Comparison of ENCODE assay signal across 8 cellular contexts in genomic region chr2:231462729-231463465, GRCh38. TPM values are rescaled to one million over a fixed set of nuclear protein-coding genes. Genes with fewer than 3 reads are reported as not detected.
DNase-seq lines count a peak whose midpoint lies in the region; ATAC-seq and TF ChIP-seq lines count a peak whose summit lies in the region.

No MANE protein-coding gene starts in this region.

- POLR2A ChIA-PET in SK-N-SH (lab: Yijun Ruan, JAX) = interaction anchor here (1.0 to 4.1 kb wide), 5 partner anchors 9 to 142 kb away, joined by 3 to 59 read pairs (median 15); no protein-coding TSS in a partner anchor

- DNase-seq in SK-N-SH = no peak
- no peak for DNase-seq in activated T-helper 2 cell treated with anti-CD3 and anti-CD28 coated beads, Interferon-gamma antibody, Interleukin-2, Interleukin-4, amounts not matched to agents 10 μg/mL and 5 μg/mL and 100 μg/mL, durations not matched to agents 14 hours and 24 hours and 36 hours (ENCODE audit: low spot score)
- DNase-seq in midbrain (lab: John Stamatoyannopoulos, UW) = no peak

- H3K9me3 ChIP-seq in SK-N-SH = no peaks in the 10 kb centered on the region
- no peaks in the 10 kb centered on the region for H3K9me3 ChIP-seq in iPS-20b (ENCODE audit: insufficient read depth, low read depth, low read length)
- no peaks in the 10 kb centered on the region for H3K9me3 ChIP-seq in stomach smooth muscle (ENCODE audit: control insufficient read depth in 2 of 2, low read length in 2 of 2)

- H3K9me3 Mint-ChIP-seq in activated T-helper 2 cell treated with anti-CD3 and anti-CD28 coated beads, Interferon-gamma antibody, Interleukin-2, Interleukin-4, amounts not matched to agents 10 μg/mL and 5 μg/mL and 100 μg/mL, durations not matched to agents 14 hours and 24 hours and 36 hours = no peaks in the 10 kb centered on the region

- peak overlapping the region; percentile 94 for H3K4me3 Mint-ChIP-seq in activated T-helper 2 cell treated with anti-CD3 and anti-CD28 coated beads, Interferon-gamma antibody, Interleukin-2, Interleukin-4, amounts not matched to agents 10 μg/mL and 5 μg/mL and 100 μg/mL, durations not matched to agents 14 hours and 24 hours and 36 hours (ENCODE audit: low read depth)

- H3K27ac Mint-ChIP-seq in activated T-helper 2 cell treated with anti-CD3 and anti-CD28 coated beads, Interferon-gamma antibody, Interleukin-2, Interleukin-4, amounts not matched to agents 10 μg/mL and 5 μg/mL and 100 μg/mL, durations not matched to agents 14 hours and 24 hours and 36 hours = peak overlapping the region; percentile 98

- H2AFZ ChIP-seq in SK-N-SH (ENCODE audit: low read depth) = no peak overlapping the region

- peak overlapping the region; percentile 78 for H3K4me2 ChIP-seq in SK-N-SH

- intact Hi-C loops in activated T-helper 2 cell treated with anti-CD3 and anti-CD28 coated beads, Interferon-gamma antibody, Interleukin-2, Interleukin-4, amounts not matched to agents 10 μg/mL and 5 μg/mL and 100 μg/mL, durations not matched to agents 14 hours and 24 hours and 36 hours (cut with micrococcal nuclease) = loop anchor here (5.0 kb wide), 1 partner anchor 319 kb away; the partner anchor contains the start of gene PDE6D

- H3K9ac ChIP-seq in SK-N-SH (peak overlapping the region; percentile 99), iPS-20b (ENCODE audit: low read depth, low read length) (peak overlapping the region; percentile 99), stomach smooth muscle (ENCODE audit: low read length in 2 of 2) (peak overlapping the region; percentile 97 to 98)

- peak overlapping the region; percentile 93 to 95 for H3K4me3 ChIP-seq in SK-N-SH (ENCODE audit: low read depth in 2 of 2, low read length in 1 of 2)
- peak overlapping the region; percentile 87 for H3K4me3 ChIP-seq in iPS-20b (ENCODE audit: low read length)
- peak overlapping the region; percentile 83 to 98 for H3K4me3 ChIP-seq in stomach smooth muscle (ENCODE audit: low read length in 2 of 2)

- no peaks in the 10 kb centered on the region for H3K9me2 ChIP-seq in SK-N-SH

- TF ChIP-seq RAD21 in SK-N-SH (IDR thresholded peaks at IDR 0.05; ENCODE audit: low read length) = no peak

- peaks cover 51 to 56% of the 10 kb centered on the region in 2 experiments for H3K36me3 ChIP-seq in SK-N-SH (replicated peaks in 1 of 2; ENCODE audit: control insufficient read depth in 1 of 2, insufficient read depth in 2 of 2, low read length in 1 of 2)
- peaks cover 60% of the 10 kb centered on the region for H3K36me3 ChIP-seq in iPS-20b (ENCODE audit: insufficient read depth, low read depth, low read length)
- peaks cover 42 to 45% of the 10 kb centered on the region in 2 donors for H3K36me3 ChIP-seq in stomach smooth muscle (ENCODE audit: control insufficient read depth in 2 of 2, insufficient read depth in 2 of 2, low read length in 2 of 2)

- H3F3A ChIP-seq in SK-N-SH (replicated peaks; ENCODE audit: insufficient read depth) = peaks cover 32% of the 10 kb centered on the region

- CTCF ChIA-PET in SK-N-SH (lab: Yijun Ruan, JAX) = interaction anchor here (0.9 to 8.2 kb wide), 8 partner anchors 10 to 271 kb away, joined by 3 to 56 read pairs (median 5); no protein-coding TSS in a partner anchor

- no peak for TF ChIP-seq CTCF in SK-N-SH (IDR thresholded peaks at IDR 0.05)

- H3K4me1 ChIP-seq in SK-N-SH (ENCODE audit: control insufficient read depth in 1 of 2, insufficient read depth in 2 of 2, low read depth in 1 of 2, low read length in 1 of 2) (peaks cover 11 to 23% of the 10 kb centered on the region in 2 experiments), iPS-20b (ENCODE audit: insufficient read depth, low read length) (no peaks in the 10 kb centered on the region), stomach smooth muscle (ENCODE audit: control insufficient read depth, insufficient read depth, low read length) (peaks cover 32% of the 10 kb centered on the region)

- no peak for ATAC-seq in SK-N-SH treated with all-trans-retinoic acid at 6 μM for 48 hours
- no peak for ATAC-seq in GM21528 (IDR thresholded peaks at IDR 0.05; ENCODE audit: low FRiP score, unreplicated experiment)
- no peak for ATAC-seq in HG03135 (IDR thresholded peaks at IDR 0.05; ENCODE audit: unreplicated experiment)

- H3K27me3 ChIP-seq in SK-N-SH (ENCODE audit: insufficient read depth) = no peaks in the 10 kb centered on the region
- H3K27me3 ChIP-seq in iPS-20b (ENCODE audit: insufficient read depth, low read length) = no peaks in the 10 kb centered on the region
- no peaks in the 10 kb centered on the region for H3K27me3 ChIP-seq in stomach smooth muscle (ENCODE audit: control insufficient read depth in 1 of 2, insufficient read depth in 2 of 2, low read length in 2 of 2)

- peaks cover 39% of the 10 kb centered on the region for H3K4me1 Mint-ChIP-seq in activated T-helper 2 cell treated with anti-CD3 and anti-CD28 coated beads, Interferon-gamma antibody, Interleukin-2, Interleukin-4, amounts not matched to agents 10 μg/mL and 5 μg/mL and 100 μg/mL, durations not matched to agents 14 hours and 24 hours and 36 hours (ENCODE audit: low read depth)

- H3K27ac ChIP-seq in SK-N-SH (ENCODE audit: low read depth in 2 of 2, low read length in 1 of 2) (peak overlapping the region; percentile 99; a peak in 3 of 4 replicates), iPS-20b (ENCODE audit: low read length) (peak overlapping the region; percentile 96), stomach smooth muscle (ENCODE audit: low read length) (no peak overlapping the region)

- H3K36me3 Mint-ChIP-seq in activated T-helper 2 cell treated with anti-CD3 and anti-CD28 coated beads, Interferon-gamma antibody, Interleukin-2, Interleukin-4, amounts not matched to agents 10 μg/mL and 5 μg/mL and 100 μg/mL, durations not matched to agents 14 hours and 24 hours and 36 hours (ENCODE audit: low read depth) = peaks cover 56% of the 10 kb centered on the region

- 16% methylated on average over 4 of the region's 4 CpGs for WGBS in SK-N-SH (ENCODE audit: low lambda C conversion rate)

- H4K20me1 ChIP-seq in SK-N-SH (ENCODE audit: insufficient read depth) = peaks cover 43% of the 10 kb centered on the region

- H3K27me3 Mint-ChIP-seq in activated T-helper 2 cell treated with anti-CD3 and anti-CD28 coated beads, Interferon-gamma antibody, Interleukin-2, Interleukin-4, amounts not matched to agents 10 μg/mL and 5 μg/mL and 100 μg/mL, durations not matched to agents 14 hours and 24 hours and 36 hours (ENCODE audit: low read depth) = no peaks in the 10 kb centered on the region

- TF ChIP-seq EP300 in SK-N-SH (IDR thresholded peaks at IDR 0.05; ENCODE audit: borderline replicate concordance in 1 of 2, low read depth in 1 of 2, low read length in 1 of 2) = no peak

- peaks cover 72% of the 10 kb centered on the region for H3K79me2 ChIP-seq in SK-N-SH (ENCODE audit: insufficient read depth)

TF ChIP-seq in SK-N-SH, 30 proteins besides CTCF, POLR2A, EP300 and RAD21:
- TF ChIP-seq CHD2 (IDR thresholded peaks at IDR 0.05; ENCODE audit: low read length, partially characterized antibody) (no peak), RXRA (IDR thresholded peaks at IDR 0.05; ENCODE audit: borderline replicate concordance, low read depth) (no peak)

TF ChIP-seq in SK-N-SH treated with all-trans-retinoic acid at 6 μM for 48 hours, 23 proteins besides CTCF, POLR2A, EP300 and RAD21:
- TF ChIP-seq ZFP3 (CRISPR knock-in tag; IDR thresholded peaks at IDR 0.05) (no peak), TOX (CRISPR knock-in tag; IDR thresholded peaks at IDR 0.05; ENCODE audit: borderline replicate concordance) (no peak), ISL1 (CRISPR knock-in tag; IDR thresholded peaks at IDR 0.05) (no peak), SNAI2 (CRISPR knock-in tag; IDR thresholded peaks at IDR 0.05) (no peak), RARB (CRISPR knock-in tag; IDR thresholded peaks at IDR 0.05) (no peak)
- TF ChIP-seq, protein P1, sequence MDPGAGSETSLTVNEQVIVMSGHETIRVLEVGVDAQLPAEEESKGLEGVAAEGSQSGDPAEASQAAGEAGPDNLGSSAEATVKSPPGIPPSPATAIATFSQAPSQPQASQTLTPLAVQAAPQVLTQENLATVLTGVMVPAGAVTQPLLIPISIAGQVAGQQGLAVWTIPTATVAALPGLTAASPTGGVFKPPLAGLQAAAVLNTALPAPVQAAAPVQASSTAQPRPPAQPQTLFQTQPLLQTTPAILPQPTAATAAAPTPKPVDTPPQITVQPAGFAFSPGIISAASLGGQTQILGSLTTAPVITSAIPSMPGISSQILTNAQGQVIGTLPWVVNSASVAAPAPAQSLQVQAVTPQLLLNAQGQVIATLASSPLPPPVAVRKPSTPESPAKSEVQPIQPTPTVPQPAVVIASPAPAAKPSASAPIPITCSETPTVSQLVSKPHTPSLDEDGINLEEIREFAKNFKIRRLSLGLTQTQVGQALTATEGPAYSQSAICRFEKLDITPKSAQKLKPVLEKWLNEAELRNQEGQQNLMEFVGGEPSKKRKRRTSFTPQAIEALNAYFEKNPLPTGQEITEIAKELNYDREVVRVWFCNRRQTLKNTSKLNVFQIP (CRISPR knock-in tag; IDR thresholded peaks at IDR 0.05; ENCODE audit: borderline replicate concordance, low read depth) = no peak
- TF ChIP-seq, protein P2, sequence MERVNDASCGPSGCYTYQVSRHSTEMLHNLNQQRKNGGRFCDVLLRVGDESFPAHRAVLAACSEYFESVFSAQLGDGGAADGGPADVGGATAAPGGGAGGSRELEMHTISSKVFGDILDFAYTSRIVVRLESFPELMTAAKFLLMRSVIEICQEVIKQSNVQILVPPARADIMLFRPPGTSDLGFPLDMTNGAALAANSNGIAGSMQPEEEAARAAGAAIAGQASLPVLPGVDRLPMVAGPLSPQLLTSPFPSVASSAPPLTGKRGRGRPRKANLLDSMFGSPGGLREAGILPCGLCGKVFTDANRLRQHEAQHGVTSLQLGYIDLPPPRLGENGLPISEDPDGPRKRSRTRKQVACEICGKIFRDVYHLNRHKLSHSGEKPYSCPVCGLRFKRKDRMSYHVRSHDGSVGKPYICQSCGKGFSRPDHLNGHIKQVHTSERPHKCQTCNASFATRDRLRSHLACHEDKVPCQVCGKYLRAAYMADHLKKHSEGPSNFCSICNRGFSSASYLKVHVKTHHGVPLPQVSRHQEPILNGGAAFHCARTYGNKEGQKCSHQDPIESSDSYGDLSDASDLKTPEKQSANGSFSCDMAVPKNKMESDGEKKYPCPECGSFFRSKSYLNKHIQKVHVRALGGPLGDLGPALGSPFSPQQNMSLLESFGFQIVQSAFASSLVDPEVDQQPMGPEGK (CRISPR knock-in tag; IDR thresholded peaks at IDR 0.05; ENCODE audit: borderline replicate concordance) = no peak

RNA-seq across cellular contexts. Expression of gene NCL, which starts 1.4 kb away (rescaled TPM):
- 256 and 285 TPM in 2 replicates for polyA plus RNA-seq in SK-N-SH (2012; rRNA removed)
- 363 and 421 TPM in 2 replicates for polyA plus RNA-seq in SK-N-SH (2012; cell fraction: cytosol; rRNA removed)
- 77.5 and 158 TPM in 2 replicates for polyA plus RNA-seq in SK-N-SH (2012; cell fraction: nucleus; rRNA removed)
- total RNA-seq in activated T-helper 2 cell treated with anti-CD3 and anti-CD28 coated beads, Interferon-gamma antibody, Interleukin-2, Interleukin-4, amounts not matched to agents 10 μg/mL and 5 μg/mL and 100 μg/mL, durations not matched to agents 14 hours and 24 hours and 36 hours = 1,292 and 1,329 TPM in 2 replicates
